31 cellular contexts compared by ENCODE assay signal in the genomic region with DNA sequence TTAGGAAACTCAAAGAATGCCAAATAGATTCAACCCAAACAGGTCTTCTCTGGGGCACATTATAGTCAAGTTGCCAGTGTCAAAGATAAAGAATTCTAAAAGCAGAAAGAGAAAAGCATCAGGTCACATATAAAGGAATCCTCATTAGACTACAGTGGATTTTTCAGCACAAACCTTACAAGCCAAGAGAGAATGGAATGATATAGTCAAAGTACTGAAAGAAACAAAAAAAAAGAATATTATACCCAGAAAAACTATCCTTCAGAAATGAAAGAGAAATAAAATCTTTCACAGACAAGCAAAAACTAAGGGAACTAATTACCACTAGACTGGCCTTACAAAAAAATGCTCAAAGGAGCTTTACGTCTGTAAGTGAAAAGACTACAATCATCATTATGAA.
DNase-seq lines count a peak whose midpoint lies in the region; ATAC-seq, FAIRE-seq and TF ChIP-seq lines count a peak whose summit lies in the region.
"Had no signal": no experiment of that assay in that cellular context is flagged by ENCODE, and none has a peak within 500 bp of the region (broad histone marks: within the 10 kb centered on the region; RNA-seq: fewer than 3 reads in every experiment).

No MANE protein-coding gene starts in this region.

- DNase-seq in HepG2 (ENCODE audit: low spot score) (no peak), right lobe of liver (no peak), K562 (ENCODE audit: extremely low read depth in 1 of 4, low spot score in 3 of 4) (no peak), A172 (ENCODE audit: low spot score) (no peak)
- DNase-seq: 8988T; ACHN; AML-193; BE2C; C1 segment of cervical spinal cord; Caco-2; Calu3; CD4-positive, alpha-beta memory T cell; CD4-positive, alpha-beta T cell; CD4-positive, CD25-positive, alpha-beta regulatory T cell; CD8-positive, alpha-beta memory T cell; CD8-positive, alpha-beta T cell; COR-L47; DMS 273 treated with DMSO at 0.1 percent for 48 hours; DMS153; DMS53; DMS79; DMS79 treated with DMSO at 0.1 percent for 48 hours; DND-41; EL had no signal

- in situ Hi-C loops in HepG2 (cut with HindIII; ENCODE audit: extremely low pct_ligation_motif_present, low pct_unique_long_range_greater_than_20kb): no loop called here
- in situ Hi-C loops in K562 (cut with MboI): no loop called here

- 41% methylated on average over 1 of the region's 1 CpG for WGBS in HepG2 (ENCODE audit: low lambda C conversion rate)
- WGBS in right lobe of liver (ENCODE audit: insufficient coverage, low coverage, low lambda C conversion rate, missing lambda C conversion rate): 74% methylated on average over 1 of the region's 1 CpG
- WGBS in K562 (ENCODE audit: insufficient coverage, low coverage, missing lambda C conversion rate): 4% methylated on average over 1 of the region's 1 CpG

- POLR2A ChIA-PET in HepG2 (lab: Yijun Ruan, JAX): no interaction called here
- POLR2A ChIA-PET in K562 (lab: Yijun Ruan, JAX): no interaction called here

- H3K9ac ChIP-seq in HepG2 (ENCODE audit: insufficient read depth, low read depth, low read length) (no peak overlapping the region), K562 (ENCODE audit: insufficient read depth in 1 of 2, low read depth in 2 of 2, low read length in 2 of 2) (no peak overlapping the region)
- H3K9ac ChIP-seq: BLaER1; BLaER1 treated with 17β-estradiol and CSF1 and Interleukin-3, amounts not matched to agents 10 nM and 100 nM had no signal

- no peak for TF ChIP-seq EP300 in HepG2 (IDR thresholded peaks at IDR 0.05; ENCODE audit: low read depth in 2 of 2, low read length in 2 of 2)
- TF ChIP-seq EP300 in HepG2 (CRISPR knock-in tag; IDR thresholded peaks at IDR 0.05; ENCODE audit: borderline replicate concordance): no peak
- no peak for TF ChIP-seq EP300 in K562 (IDR thresholded peaks at IDR 0.05; ENCODE audit: low read length)

- no TSS peak for BruUV-seq in HepG2 (replicated peaks; lab: Mats Ljungman, UMichigan)
- BruUV-seq in K562 (replicated peaks; lab: Mats Ljungman, UMichigan): no TSS peak

- no peaks in the 10 kb centered on the region for H3K27me3 ChIP-seq in HepG2 (ENCODE audit: control insufficient read depth in 1 of 2, insufficient read depth in 2 of 2, low read length in 2 of 2)
- H3K27me3 ChIP-seq in right lobe of liver: no peaks in the 10 kb centered on the region
- H3K27me3 ChIP-seq in K562 (ENCODE audit: control insufficient read depth in 2 of 2, insufficient read depth in 2 of 2, low read length in 2 of 2): no peaks in the 10 kb centered on the region
- H3K27me3 ChIP-seq: BE2C; BLaER1; BLaER1 treated with 17β-estradiol and CSF1 and Interleukin-3, amounts not matched to agents 10 nM and 100 nM had no signal

- H4K20me1 ChIP-seq in HepG2 (ENCODE audit: insufficient read depth, low read length): no peaks in the 10 kb centered on the region
- H4K20me1 ChIP-seq in K562 (replicated peaks; ENCODE audit: control insufficient read depth, insufficient read depth, low read length): no peaks in the 10 kb centered on the region
- H4K20me1 ChIP-seq: BLaER1; BLaER1 treated with 17β-estradiol and CSF1 and Interleukin-3, amounts not matched to agents 10 nM and 100 nM had no signal

- FAIRE-seq in HepG2 (lab: Jason Lieb, UNC) (no peak), K562 (lab: Jason Lieb, UNC) (no peak)
- FAIRE-seq: A204.1, A549, D721Med had no signal

- H3K36me3 ChIP-seq in HepG2 (replicated peaks in 1 of 2; ENCODE audit: control insufficient read depth in 1 of 2, insufficient read depth in 2 of 2, low read length in 2 of 2) (no peaks in the 10 kb centered on the region), right lobe of liver (no peaks in the 10 kb centered on the region), K562 (ENCODE audit: control insufficient read depth, insufficient read depth, low read length) (no peaks in the 10 kb centered on the region)
- H3K36me3 ChIP-seq: BE2C; BLaER1; BLaER1 treated with 17β-estradiol and CSF1 and Interleukin-3, amounts not matched to agents 10 nM and 100 nM had no signal

- CTCF ChIA-PET in HepG2 (lab: Yijun Ruan, JAX; ENCODE audit: low intra/inter-chr PET ratio, low total read pairs) (no interaction called here), K562 (lab: Yijun Ruan, JAX; ENCODE audit: low intra/inter-chr PET ratio) (no interaction called here)

- TF ChIP-seq CTCF in HepG2 (CRISPR knock-in tag; IDR thresholded peaks at IDR 0.05) (no peak), right lobe of liver (IDR thresholded peaks at IDR 0.05) (no peak), K562 (IDR thresholded peaks at IDR 0.05 in 2 of 3, conservative IDR thresholded peaks at IDR 0.05 in 1 of 3; ENCODE audit: insufficient read depth in 2 of 3, low read depth in 1 of 3, low read length in 3 of 3) (no peak)

- no peaks in the 10 kb centered on the region for H3K79me2 ChIP-seq in HepG2 (ENCODE audit: insufficient read depth, low read length)
- H3K79me2 ChIP-seq in K562 (ENCODE audit: control insufficient read depth, insufficient read depth, low read length): no peaks in the 10 kb centered on the region

- H2AFZ ChIP-seq in HepG2 (ENCODE audit: low read length) (no peak overlapping the region), K562 (ENCODE audit: low read depth, low read length) (no peak overlapping the region)

- TF ChIP-seq POLR2A in HepG2 (IDR thresholded peaks at IDR 0.05; ENCODE audit: insufficient read depth in 1 of 2, low read depth in 2 of 2, low read length in 2 of 2) (no peak), right lobe of liver (IDR thresholded peaks at IDR 0.05) (no peak), K562 (conservative IDR thresholded peaks at IDR 0.05) (no peak)

- peaks cover 31% of the 10 kb centered on the region for H3K9me3 ChIP-seq in HepG2 (ENCODE audit: low read length)
- no peaks in the 10 kb centered on the region for H3K9me3 ChIP-seq in right lobe of liver
- H3K9me3 ChIP-seq in K562 (replicated peaks; ENCODE audit: control insufficient read depth, insufficient read depth, low read depth, low read length): no peaks in the 10 kb centered on the region
- H3K9me3 ChIP-seq: BE2C had no signal

- H3K9me1 ChIP-seq in K562 (ENCODE audit: control insufficient read depth, insufficient read depth, low read length): no peaks in the 10 kb centered on the region

- H3K4me3 ChIP-seq in HepG2 (replicated peaks in 1 of 3; ENCODE audit: insufficient read depth in 1 of 3, low read depth in 2 of 3, low read length in 3 of 3): no peak overlapping the region
- H3K4me3 ChIP-seq in right lobe of liver: no peak overlapping the region
- H3K4me3 ChIP-seq in K562: no peak overlapping the region
- H3K4me3 ChIP-seq: A549, BLaER1 had no signal

- H3K27ac ChIP-seq in HepG2 (ENCODE audit: extremely low read length, insufficient read depth, low read length): no peak overlapping the region
- H3K27ac ChIP-seq in right lobe of liver: no peak overlapping the region
- H3K27ac ChIP-seq in K562 (ENCODE audit: extremely low read depth, low read depth, low read length): no peak overlapping the region
- H3K27ac ChIP-seq: 22Rv1; A549; BLaER1; BLaER1 treated with 17β-estradiol and CSF1 and Interleukin-3, amounts not matched to agents 10 nM and 100 nM; C4-2B had no signal

- ATAC-seq in HepG2: no peak
- ATAC-seq in right lobe of liver: no peak
- no peak for ATAC-seq in K562
- ATAC-seq: A549; CD8-positive, alpha-beta T cell had no signal

- H3K4me1 ChIP-seq in HepG2 (ENCODE audit: insufficient read depth, low read length): no peaks in the 10 kb centered on the region
- no peaks in the 10 kb centered on the region for H3K4me1 ChIP-seq in right lobe of liver
- H3K4me1 ChIP-seq in K562 (replicated peaks in 1 of 2; ENCODE audit: control insufficient read depth in 2 of 2, insufficient read depth in 2 of 2, low read length in 2 of 2): no peaks in the 10 kb centered on the region
- H3K4me1 ChIP-seq: A549; BE2C; BLaER1; BLaER1 treated with 17β-estradiol and CSF1 and Interleukin-3, amounts not matched to agents 10 nM and 100 nM; Caco-2 had no signal

- no peak for TF ChIP-seq RAD21 in HepG2 (CRISPR knock-in tag; IDR thresholded peaks at IDR 0.05)
- TF ChIP-seq RAD21 in K562 (CRISPR knock-in tag; conservative IDR thresholded peaks at IDR 0.05 in 1 of 2, IDR thresholded peaks at IDR 0.05 in 1 of 2): no peak

- intact Hi-C loops in HepG2 (cut with micrococcal nuclease; ENCODE audit: unreplicated experiment) (no loop called here), right lobe of liver (cut with DNase I) (no loop called here), K562 (cut with micrococcal nuclease) (no loop called here)

- H3K4me2 ChIP-seq in HepG2 (ENCODE audit: low read depth, low read length): no peak overlapping the region
- no peak overlapping the region for H3K4me2 ChIP-seq in K562 (ENCODE audit: insufficient read depth, low read length)
- H3K4me2 ChIP-seq: A549; BLaER1; BLaER1 treated with 17β-estradiol and CSF1 and Interleukin-3, amounts not matched to agents 10 nM and 100 nM had no signal

TF ChIP-seq in HepG2, 621 proteins besides CTCF, POLR2A, EP300 and RAD21 (continues in another document):
- no peak for TF ChIP-seq ZKSCAN1 (IDR thresholded peaks at IDR 0.05; ENCODE audit: low read length)

TF ChIP-seq in K562, 482 proteins besides CTCF, POLR2A, EP300 and RAD21:
- TF ChIP-seq FOXJ2 (tag; IDR thresholded peaks at IDR 0.05): no peak
- no peak for TF ChIP-seq YY1 (IDR thresholded peaks at IDR 0.05; ENCODE audit: borderline replicate concordance in 1 of 3, control insufficient read depth in 1 of 3, extremely low read depth in 1 of 3, insufficient read depth in 3 of 3, insufficient read length in 1 of 3, insufficient replicate concordance in 2 of 3, low read depth in 1 of 3, low read length in 2 of 3)
- no peak for TF ChIP-seq CBX3 (IDR thresholded peaks at IDR 0.05; ENCODE audit: borderline replicate concordance in 1 of 2, low read length in 2 of 2)
- no peak for TF ChIP-seq SMC3 (conservative IDR thresholded peaks at IDR 0.05; ENCODE audit: insufficient read depth, low read depth, low read length)
- TF ChIP-seq, protein P1, sequence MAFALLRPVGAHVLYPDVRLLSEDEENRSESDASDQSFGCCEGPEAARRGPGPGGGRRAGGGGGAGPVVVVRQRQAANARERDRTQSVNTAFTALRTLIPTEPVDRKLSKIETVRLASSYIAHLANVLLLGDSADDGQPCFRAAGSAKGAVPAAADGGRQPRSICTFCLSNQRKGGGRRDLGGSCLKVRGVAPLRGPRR (CRISPR knock-in tag; IDR thresholded peaks at IDR 0.05): no peak
- no peak for TF ChIP-seq ZNF134 (CRISPR knock-in tag; conservative IDR thresholded peaks at IDR 0.05)
- TF ChIP-seq ZFP1 (CRISPR knock-in tag; IDR thresholded peaks at IDR 0.05): peak; percentile 64; the same call in 1 of the 2 replicates

Comparison
In these comparisons a context has a peak if more than half of its experiments do, and no peak if none do; other contexts are left out.
1. Of the 241 proteins assayed by ChIP-seq in both HepG2 and K562: peak only in HepG2: none; only in K562: none; in both: ZFP1; in neither: 240.